In the genomic region with DNA sequence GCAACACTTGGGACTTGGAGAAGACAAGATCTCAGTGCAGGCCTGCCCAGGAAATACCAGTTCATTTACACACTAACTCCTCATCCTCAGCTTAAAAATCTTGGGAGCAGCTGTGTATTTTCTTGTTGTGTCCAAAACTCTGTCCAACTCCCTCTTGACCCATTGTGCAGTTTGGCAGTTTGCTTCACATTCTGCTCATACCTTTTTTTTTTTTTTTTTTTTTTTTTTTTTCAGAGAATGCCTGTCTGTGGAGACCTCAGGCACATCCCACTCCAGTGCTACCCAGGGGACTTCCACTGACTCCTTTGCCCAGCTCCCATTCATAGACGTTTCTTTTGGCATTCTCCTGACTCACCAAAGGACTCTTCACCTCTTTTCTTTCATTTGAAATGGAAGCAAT, we compare ENCODE assay signal across 18 cellular contexts.
A peak's percentile ranks its signal among the peaks of the same experiment; 100 is the strongest.
DNase-seq lines count a peak whose midpoint lies in the region; ATAC-seq and TF ChIP-seq lines count a peak whose summit lies in the region.
"Had no signal": no experiment of that assay in that cellular context is flagged by ENCODE, and none has a peak within 500 bp of the region (broad histone marks: within the 10 kb centered on the region; RNA-seq: fewer than 3 reads in every experiment).

No MANE protein-coding gene starts in this region.

- H3K36me3 Mint-ChIP-seq in endodermal cell (ENCODE audit: low read depth) (no peaks in the 10 kb centered on the region), WTC11 (peaks cover 3% of the 10 kb centered on the region)
- H3K36me3 Mint-ChIP-seq: CD8-positive, alpha-beta T cell had no signal

- no peaks in the 10 kb centered on the region for H3K4me1 Mint-ChIP-seq in endodermal cell
- H3K4me1 Mint-ChIP-seq in WTC11 = no peaks in the 10 kb centered on the region

- intact Hi-C loops in sciatic nerve (cut with DNase I) = no loop called here

- H3K27ac Mint-ChIP-seq in endodermal cell = no peak overlapping the region
- no peak overlapping the region for H3K27ac Mint-ChIP-seq in WTC11
- H3K27ac Mint-ChIP-seq: activated CD8-positive, alpha-beta T cell treated with anti-CD3 and anti-CD28 coated beads, Interleukin-2, amount 10 ng/mL, durations not matched to agents 7 days and 5 days; activated T-helper 2 cell treated with anti-CD3 and anti-CD28 coated beads, Interferon-gamma antibody, Interleukin-2, Interleukin-4, amounts not matched to agents 10 μg/mL and 5 μg/mL and 100 μg/mL, durations not matched to agents 14 hours and 24 hours and 36 hours; CD8-positive, alpha-beta T cell had no signal

- ATAC-seq in sciatic nerve (peak; percentile 92), GM18519 (IDR thresholded peaks at IDR 0.05; ENCODE audit: low FRiP score, unreplicated experiment) (no peak), HG02852 (IDR thresholded peaks at IDR 0.05; ENCODE audit: unreplicated experiment) (no peak), WTC11 (no peak)
- ATAC-seq: activated CD8-positive, alpha-beta T cell treated with anti-CD3 and anti-CD28 coated beads, Interleukin-2, amount 10 ng/mL, durations not matched to agents 7 days and 5 days; CD8-positive, alpha-beta T cell had no signal

- H3K9ac ChIP-seq in GM23248 = no peak overlapping the region
- H3K9ac ChIP-seq in endodermal cell (ENCODE audit: extremely low read depth, low read length, poor library complexity, severe bottlenecking) = no peak overlapping the region

- 0 out of 2 replicates have a peak overlapping the region, but pooled peaks have one; percentile 0 for H3K4me3 ChIP-seq in GM23248
- no peak overlapping the region for H3K4me3 ChIP-seq in foreskin fibroblast (ENCODE audit: low read depth in 1 of 2, low read length in 2 of 2)
- H3K4me3 ChIP-seq in endodermal cell (ENCODE audit: low read length) = no peak overlapping the region
- H3K4me3 ChIP-seq: esophagus muscularis mucosa, psoas muscle, SK-N-MC, upper lobe of left lung had no signal

- H3K27me3 ChIP-seq in GM23248 (replicated peaks; ENCODE audit: insufficient read depth) (no peaks in the 10 kb centered on the region), endodermal cell (ENCODE audit: control insufficient read depth, insufficient read depth, low read length, poor library complexity, severe bottlenecking) (no peaks in the 10 kb centered on the region)
- H3K27me3 ChIP-seq: esophagus muscularis mucosa, upper lobe of left lung had no signal

- WGBS in GM23248 (ENCODE audit: low coverage in 1 of 2, low lambda C conversion rate in 2 of 2, missing lambda C conversion rate in 2 of 2), 2 experiments = 0 to 4% methylated on average over 1 of the region's 1 CpG
- WGBS in endodermal cell (ENCODE audit: insufficient coverage in 1 of 2, insufficient read length in 1 of 2), 2 experiments = 61% methylated on average over 1 of the region's 1 CpG; no CpG with 5 or more reads in 1 of the 2 experiments

- CTCF ChIA-PET in WTC11 (lab: Charles Lee) = no interaction called here

- H3K9me2 ChIP-seq in GM23248 (ENCODE audit: insufficient read depth) = no peaks in the 10 kb centered on the region; the same call in 1 of the 2 replicates

- POLR2A ChIA-PET in WTC11 (lab: Charles Lee) = no interaction called here

- in situ Hi-C loops in GM23248 (cut with MboI) = no loop called here
- in situ Hi-C loops in SK-MEL-5 (cut with HindIII; ENCODE audit: low pct_unique_long_range_greater_than_20kb, low sequenced_read_pairs) = no loop called here

- peak overlapping the region; percentile 55 for H2AFZ ChIP-seq in GM23248

- no peaks in the 10 kb centered on the region for H4K20me1 ChIP-seq in GM23248 (ENCODE audit: insufficient read depth)

- peak overlapping the region; percentile 73 for H3K27ac ChIP-seq in GM23248
- H3K27ac ChIP-seq in endodermal cell (ENCODE audit: low read depth, low read length) = no peak overlapping the region
- H3K27ac ChIP-seq: esophagus muscularis mucosa, psoas muscle, SK-N-MC had no signal

- peak overlapping the region; percentile 71 for H3K4me2 ChIP-seq in GM23248 (ENCODE audit: unreplicated experiment)

- peaks cover 7% of the 10 kb centered on the region for H3K9me3 Mint-ChIP-seq in endodermal cell
- peaks cover 19% of the 10 kb centered on the region for H3K9me3 Mint-ChIP-seq in WTC11
- H3K9me3 Mint-ChIP-seq: activated T-helper 2 cell treated with anti-CD3 and anti-CD28 coated beads, Interferon-gamma antibody, Interleukin-2, Interleukin-4, amounts not matched to agents 10 μg/mL and 5 μg/mL and 100 μg/mL, durations not matched to agents 14 hours and 24 hours and 36 hours; CD8-positive, alpha-beta T cell had no signal

- peaks cover 28% of the 10 kb centered on the region for H3F3A ChIP-seq in GM23248 (ENCODE audit: insufficient read depth)

- no peak for TF ChIP-seq CTCF in foreskin fibroblast (IDR thresholded peaks at IDR 0.05; ENCODE audit: low read depth, low read length)
- TF ChIP-seq CTCF in endodermal cell (conservative IDR thresholded peaks at IDR 0.05) = no peak
- TF ChIP-seq CTCF in WTC11 (IDR thresholded peaks at IDR 0.05) = no peak

- H3K9me3 ChIP-seq in GM23248 (ENCODE audit: low read depth) (no peaks in the 10 kb centered on the region), endodermal cell (ENCODE audit: control insufficient read depth, low read length) (no peaks in the 10 kb centered on the region)
- H3K9me3 ChIP-seq: esophagus muscularis mucosa, psoas muscle had no signal

- no peaks in the 10 kb centered on the region for H3K36me3 ChIP-seq in GM23248 (ENCODE audit: low read depth)
- H3K36me3 ChIP-seq in endodermal cell (ENCODE audit: control insufficient read depth, insufficient read depth, low read length) = no peaks in the 10 kb centered on the region
- H3K36me3 ChIP-seq: esophagus muscularis mucosa, upper lobe of left lung had no signal

- H3K4me3 Mint-ChIP-seq in endodermal cell (no peak overlapping the region), WTC11 (no peak overlapping the region)
- H3K4me3 Mint-ChIP-seq: activated CD8-positive, alpha-beta T cell treated with anti-CD3 and anti-CD28 coated beads, Interleukin-2, amount 10 ng/mL, durations not matched to agents 7 days and 5 days; CD8-positive, alpha-beta T cell had no signal

- peaks cover 40% of the 10 kb centered on the region for H3K4me1 ChIP-seq in GM23248 (ENCODE audit: insufficient read depth)
- no peaks in the 10 kb centered on the region for H3K4me1 ChIP-seq in endodermal cell (ENCODE audit: control insufficient read depth, insufficient read depth, low read length)
- H3K4me1 ChIP-seq: psoas muscle, upper lobe of left lung had no signal

- DNase-seq in GM23248 = peak; percentile 55
- DNase-seq in SK-MEL-5 (ENCODE audit: low read depth, low spot score) = peak; percentile 63
- peak; percentile 38 to 51 for DNase-seq in foreskin fibroblast
- no peak for DNase-seq in sciatic nerve (ENCODE audit: low spot score)
- no peak for DNase-seq in endodermal cell
- no peak for DNase-seq in WTC11 (ENCODE audit: low spot score)
- DNase-seq: activated CD8-positive, alpha-beta T cell treated with anti-CD3 and anti-CD28 coated beads, Interleukin-2, amount 10 ng/mL, durations not matched to agents 7 days and 5 days; CD8-positive, alpha-beta T cell; dermis blood vessel endothelial cell; NCI-H446; psoas muscle; stimulated activated CD4-positive, alpha-beta T cell treated with anti-CD3 and anti-CD28 coated beads, Interleukin-2, amount 100 ng/mL, for 24 hours; upper lobe of left lung had no signal

- no peaks in the 10 kb centered on the region for H3K27me3 Mint-ChIP-seq in endodermal cell (ENCODE audit: insufficient read depth)
- H3K27me3 Mint-ChIP-seq in WTC11 (ENCODE audit: low read depth) = no peaks in the 10 kb centered on the region

- H3K79me2 ChIP-seq in GM23248 (ENCODE audit: insufficient read depth) = no peaks in the 10 kb centered on the region

TF ChIP-seq in WTC11, 78 proteins besides CTCF, POLR2A, EP300 and RAD21:
- TF ChIP-seq FOXP4 (CRISPR knock-in tag; IDR thresholded peaks at IDR 0.05) = no peak

Comparison
In these comparisons a context has a peak if more than half of its experiments do, and no peak if none do; other contexts are left out.
1. DNase-seq: peak in GM23248 (single experiment), SK-MEL-5 (single experiment) and foreskin fibroblast (2 of 2); none in sciatic nerve (single experiment), endodermal cell (single experiment) and WTC11 (single experiment).